Comparison of ENCODE assay signal across 27 cellular contexts in the genomic region with DNA sequence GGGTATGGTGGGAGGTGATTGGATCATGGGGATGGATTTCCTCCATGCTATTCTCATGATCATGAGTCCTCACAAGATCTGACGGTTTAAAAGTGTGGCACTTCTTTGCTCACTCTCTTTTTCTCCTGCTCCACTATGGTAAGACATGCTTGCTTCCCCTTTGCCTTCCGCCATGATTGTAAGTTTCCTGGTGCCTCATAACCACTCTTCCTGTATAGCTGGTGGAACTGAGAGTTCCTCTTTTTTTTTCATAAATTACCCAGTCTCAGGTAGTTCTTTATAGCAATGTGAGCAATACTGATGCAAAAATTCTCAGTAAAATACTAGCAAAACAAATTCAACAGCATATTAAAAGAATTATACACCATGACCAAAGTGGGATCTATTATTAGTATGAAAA.
"Had no signal": no experiment of that assay in that cellular context is flagged by ENCODE, and none has a peak within 500 bp of the region (broad histone marks: within the 10 kb centered on the region; RNA-seq: fewer than 3 reads in every experiment).

No MANE protein-coding gene starts in this region.

- H3K4me1 ChIP-seq: gastrocnemius medialis, parathyroid adenoma, right lobe of liver, suprapubic skin, transverse colon, upper lobe of right lung, uterus had no signal

- DNase-seq: dorsolateral prefrontal cortex; effector CD4-positive, alpha-beta T cell; foreskin fibroblast; gastrocnemius medialis; head of caudate nucleus; kidney; right lobe of liver; small intestine; stimulated activated CD4-positive, alpha-beta T cell treated with anti-CD3 and anti-CD28 coated beads, Interleukin-15, amount 100 ng/mL, for 24 hours; stimulated activated CD4-positive, alpha-beta T cell treated with anti-CD3 and anti-CD28 coated beads, Interleukin-4, amount 100 ng/mL, for 1 hour; stimulated activated CD8-positive, alpha-beta memory T cell treated with anti-CD3 and anti-CD28 coated beads, Interleukin-4, amount 100 ng/mL, for 48 hours; stimulated activated naive CD4-positive, alpha-beta T cell; stimulated activated naive CD8-positive, alpha-beta T cell treated with anti-CD3 and anti-CD28 coated beads, Interleukin-15, amount 100 ng/mL, for 72 hours; transverse colon; upper lobe of right lung; uterus had no signal

- ATAC-seq: esophagus mucosa; gastrocnemius medialis; left lobe of liver; natural killer cell treated with Interleukin-12 subunit alpha and Interleukin-12 subunit beta and Interleukin-15 and Interleukin-18, amount 100 ng/mL, for 72 hours; right lobe of liver; stimulated activated naive CD8-positive, alpha-beta T cell treated with anti-CD3 and anti-CD28 coated beads, Interleukin-15, amount 100 ng/mL, for 72 hours; upper lobe of right lung had no signal

- H3K36me3 Mint-ChIP-seq: memory B cell; natural killer cell treated with Interleukin-12 subunit alpha and Interleukin-12 subunit beta and Interleukin-15 and Interleukin-18, amount 100 ng/mL, for 72 hours had no signal

- H3K27ac Mint-ChIP-seq: memory B cell; natural killer cell treated with Interleukin-12 subunit alpha and Interleukin-12 subunit beta and Interleukin-15 and Interleukin-18, amount 100 ng/mL, for 72 hours; progenitor cell of endocrine pancreas; stimulated activated naive CD8-positive, alpha-beta T cell treated with anti-CD3 and anti-CD28 coated beads, Interleukin-15, amount 100 ng/mL, for 72 hours had no signal

- H3K9me3 Mint-ChIP-seq: neural crest cell had no signal

- H3K27me3 Mint-ChIP-seq: memory B cell; natural killer cell treated with Interleukin-12 subunit alpha and Interleukin-12 subunit beta and Interleukin-15 and Interleukin-18, amount 100 ng/mL, for 72 hours; progenitor cell of endocrine pancreas; stimulated activated naive CD8-positive, alpha-beta T cell treated with anti-CD3 and anti-CD28 coated beads, Interleukin-15, amount 100 ng/mL, for 72 hours had no signal

- H3K27ac ChIP-seq: dorsolateral prefrontal cortex, gastrocnemius medialis, hepatocyte, neutrophil, parathyroid adenoma, right lobe of liver, suprapubic skin, transverse colon, upper lobe of right lung, uterus had no signal

- H3K4me1 Mint-ChIP-seq: memory B cell; neural crest cell; stimulated activated naive CD8-positive, alpha-beta T cell treated with anti-CD3 and anti-CD28 coated beads, Interleukin-15, amount 100 ng/mL, for 72 hours had no signal

- H3K36me3 ChIP-seq: gastrocnemius medialis, neutrophil, right lobe of liver, suprapubic skin, transverse colon, upper lobe of right lung, uterus had no signal

- H3K9me3 ChIP-seq: gastrocnemius medialis, neutrophil, right lobe of liver, suprapubic skin, transverse colon, upper lobe of right lung, uterus had no signal

- H3K4me3 Mint-ChIP-seq: memory B cell; natural killer cell treated with Interleukin-12 subunit alpha and Interleukin-12 subunit beta and Interleukin-15 and Interleukin-18, amount 100 ng/mL, for 72 hours; neural crest cell; stimulated activated naive CD8-positive, alpha-beta T cell treated with anti-CD3 and anti-CD28 coated beads, Interleukin-15, amount 100 ng/mL, for 72 hours had no signal

- H3K4me3 ChIP-seq: dorsolateral prefrontal cortex, gastrocnemius medialis, hepatocyte, lung, right lobe of liver, suprapubic skin, transverse colon, upper lobe of right lung, uterus had no signal

- H3K27me3 ChIP-seq: gastrocnemius medialis, hepatocyte, neutrophil, right lobe of liver, suprapubic skin, transverse colon, upper lobe of right lung, uterus had no signal
